Comparison of ENCODE assay signal across 18 cellular contexts in the genomic region with DNA sequence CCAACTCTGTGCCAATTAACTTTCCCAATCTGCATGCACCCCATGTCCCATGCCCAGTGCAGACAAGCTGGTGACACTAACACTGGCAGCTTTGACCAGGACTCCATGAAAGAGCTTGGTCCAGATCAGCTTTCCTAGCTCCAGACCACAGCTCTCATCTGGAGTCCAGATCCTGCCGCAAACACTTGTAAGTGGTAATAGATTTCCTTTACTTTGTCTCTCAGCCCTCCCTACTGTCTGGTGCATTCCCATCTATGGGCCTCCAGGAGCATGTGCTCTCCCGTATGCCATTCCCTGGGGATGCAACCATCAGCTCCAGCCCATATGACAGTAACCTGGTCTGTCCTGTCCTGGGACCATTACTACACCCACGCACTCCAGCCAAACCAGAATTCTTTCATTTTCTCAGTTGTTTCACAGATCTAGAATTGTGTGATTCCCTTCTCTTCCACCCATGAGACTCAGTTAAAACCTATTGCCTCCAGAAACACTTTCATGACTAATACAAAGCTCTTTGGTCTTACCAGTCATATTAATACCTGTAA. TPM values are rescaled to one million over a fixed set of nuclear protein-coding genes. Genes with fewer than 3 reads are reported as not detected.
DNase-seq lines count a peak whose midpoint lies in the region; ATAC-seq and TF ChIP-seq lines count a peak whose summit lies in the region.
"Had no signal": no experiment of that assay in that cellular context is flagged by ENCODE, and none has a peak within 500 bp of the region (broad histone marks: within the 10 kb centered on the region; RNA-seq: fewer than 3 reads in every experiment).

No MANE protein-coding gene starts in this region.

- TF ChIP-seq POLR2A in vagina (IDR thresholded peaks at IDR 0.05): no peak

- DNase-seq in left ventricle myocardium superior: no peak
- DNase-seq in Right ventricle myocardium inferior (ENCODE audit: missing footprints): no peak
- no peak for DNase-seq in foreskin keratinocyte
- peak; percentile 94 to 97 for DNase-seq in trophoblast cell
- DNase-seq in vagina (ENCODE audit: extremely low spot score in 2 of 2): no peak
- DNase-seq in PC-3: no peak
- DNase-seq in DMS53 treated with DMSO at 0.1 percent for 48 hours (lab: John Stamatoyannopoulos, UW; ENCODE audit: unreplicated experiment): no peak
- DNase-seq in RKO (ENCODE audit: low spot score): no peak
- DNase-seq: AML-193; CD4-positive, CD25-positive, alpha-beta regulatory T cell; DND-41; GDM1; Kasumi-1; NCI-H1105 treated with DMSO at 0.1 percent for 48 hours; NCI-H187; NCI-H82; SHP77 treated with DMSO at 0.1 percent for 48 hours had no signal

- no peak overlapping the region for H4K91ac ChIP-seq in trophoblast cell (ENCODE audit: low read depth, low read length)

- H3K27me3 ChIP-seq in foreskin keratinocyte (no peaks in the 10 kb centered on the region), trophoblast cell (ENCODE audit: insufficient read depth, low read length) (no peaks in the 10 kb centered on the region), vagina (no peaks in the 10 kb centered on the region), PC-3 (ENCODE audit: low read length) (no peaks in the 10 kb centered on the region)

- ATAC-seq in left ventricle myocardium superior (peak; percentile 9), Right ventricle myocardium inferior (no peak), foreskin keratinocyte (peak; percentile 43), PC-3 (no peak)
- ATAC-seq: Panc1 had no signal

- H2AK5ac ChIP-seq in trophoblast cell (ENCODE audit: low read length): no peak overlapping the region

- peak overlapping the region; percentile 45 for H2BK120ac ChIP-seq in trophoblast cell (ENCODE audit: insufficient read depth, low read length, poor library complexity)

- no TSS peak for BruUV-seq in PC-3 (replicated peaks; lab: Mats Ljungman, UMichigan)

- peaks cover 5% of the 10 kb centered on the region for H3K79me1 ChIP-seq in trophoblast cell (ENCODE audit: low read length)

- WGBS in trophoblast cell (ENCODE audit: extremely low coverage, insufficient coverage, insufficient read length): no CpG with 5 or more reads among the region's 3 CpGs

- H4K12ac ChIP-seq in trophoblast cell (ENCODE audit: low read depth, low read length): no peak overlapping the region

- H3K4me3 ChIP-seq in trophoblast cell (ENCODE audit: low read depth, low read length) (no peak overlapping the region), vagina (no peak overlapping the region), PC-3 (ENCODE audit: low read length) (no peak overlapping the region)

- H4K20me1 ChIP-seq in PC-3 (ENCODE audit: low read length): no peaks in the 10 kb centered on the region

- no peak overlapping the region for H4K8ac ChIP-seq in trophoblast cell (ENCODE audit: low read depth, low read length)

- no peak overlapping the region for H3K23ac ChIP-seq in trophoblast cell (ENCODE audit: low read length)

- CTCF ChIA-PET in PC-3 (lab: Charles Lee): no interaction called here

- POLR2A ChIA-PET in PC-3 (lab: Charles Lee; ENCODE audit: unreplicated experiment): no interaction called here

- peak overlapping the region; percentile 68 for H2BK12ac ChIP-seq in trophoblast cell (ENCODE audit: low read length)

- TF ChIP-seq CTCF in foreskin keratinocyte (conservative IDR thresholded peaks at IDR 0.05) (no peak), vagina (IDR thresholded peaks at IDR 0.05) (no peak), PC-3 (conservative IDR thresholded peaks at IDR 0.05; ENCODE audit: low read depth, low read length) (no peak)

- no peaks in the 10 kb centered on the region for H3K36me3 ChIP-seq in trophoblast cell (ENCODE audit: control insufficient read depth in 1 of 2, insufficient read depth in 2 of 2, low read length in 2 of 2)
- no peaks in the 10 kb centered on the region for H3K36me3 ChIP-seq in vagina
- H3K36me3 ChIP-seq in PC-3 (ENCODE audit: low read depth, low read length): no peaks in the 10 kb centered on the region

- H3K4me1 ChIP-seq in foreskin keratinocyte (peaks cover 6% of the 10 kb centered on the region), trophoblast cell (ENCODE audit: control insufficient read depth in 1 of 2, insufficient read depth in 2 of 2, low read length in 2 of 2) (peaks cover 6 to 11% of the 10 kb centered on the region in 2 experiments), vagina (peaks cover 5% of the 10 kb centered on the region), PC-3 (ENCODE audit: insufficient read depth, low read length) (peaks cover 7% of the 10 kb centered on the region)

- no peak overlapping the region for H3K27ac ChIP-seq in foreskin keratinocyte
- H3K27ac ChIP-seq in trophoblast cell (ENCODE audit: low read depth, low read length): no peak overlapping the region
- H3K27ac ChIP-seq in vagina: peak overlapping the region; percentile 10
- no peak overlapping the region for H3K27ac ChIP-seq in PC-3 (ENCODE audit: low read length)

- peak overlapping the region; percentile 61 for H3K14ac ChIP-seq in trophoblast cell (ENCODE audit: low read length)

- no peak overlapping the region for H3K18ac ChIP-seq in trophoblast cell (ENCODE audit: low read length)

- H3K4me2 ChIP-seq in trophoblast cell (ENCODE audit: low read length) (no peak overlapping the region), PC-3 (ENCODE audit: low read length) (no peak overlapping the region)

- H3K9me3 ChIP-seq in trophoblast cell (ENCODE audit: insufficient read depth, low read depth, low read length) (no peaks in the 10 kb centered on the region), vagina (no peaks in the 10 kb centered on the region), PC-3 (ENCODE audit: low read length) (no peaks in the 10 kb centered on the region)

- intact Hi-C loops in left ventricle myocardium superior (cut with micrococcal nuclease): no loop called here
- intact Hi-C loops in Right ventricle myocardium inferior (cut with DNase I): no loop called here
- intact Hi-C loops in vagina (cut with DNase I): no loop called here
- intact Hi-C loops in PC-3 (cut with micrococcal nuclease): no loop called here

- H3F3A ChIP-seq in PC-3 (ENCODE audit: low read length, unreplicated experiment): no peaks in the 10 kb centered on the region

- H2AFZ ChIP-seq in trophoblast cell (ENCODE audit: insufficient read depth, low read length, poor library complexity): peak overlapping the region; percentile 27
- H2AFZ ChIP-seq in PC-3 (ENCODE audit: low read length): no peak overlapping the region

- H3K9me2 ChIP-seq in PC-3 (replicated peaks; ENCODE audit: low read length): no peaks in the 10 kb centered on the region

- no peaks in the 10 kb centered on the region for H3K79me2 ChIP-seq in trophoblast cell (ENCODE audit: control insufficient read depth, insufficient read depth, low read length, poor library complexity)
- H3K79me2 ChIP-seq in PC-3 (ENCODE audit: low read length): no peaks in the 10 kb centered on the region; the same call in 1 of the 2 replicates

- no peak overlapping the region for H2BK5ac ChIP-seq in trophoblast cell (ENCODE audit: low read depth, low read length, poor library complexity)

- H3K4ac ChIP-seq in trophoblast cell (ENCODE audit: low read depth, low read length): no peak overlapping the region

- H3K9ac ChIP-seq in trophoblast cell (ENCODE audit: low read length) (no peak overlapping the region), PC-3 (ENCODE audit: low read length) (no peak overlapping the region)

RNA-seq across cellular contexts. Expression of a gene that starts 4.9 kb away (rescaled TPM):
- total RNA-seq in left ventricle myocardium superior (41.1 TPM), Right ventricle myocardium inferior (36.4 TPM), foreskin keratinocyte (12.6 and 13.2 TPM in 2 replicates), vagina (33.1 TPM), PC-3 (2014; rRNA removed) (24.3 and 26.6 TPM in 2 replicates)
- 2.3 and 3.5 TPM in 2 replicates for polyA plus RNA-seq in foreskin keratinocyte
- polyA plus RNA-seq in trophoblast cell (2013): 3.3 and 3.6 TPM in 2 replicates
- total RNA-seq: CD4-positive, CD25-positive, alpha-beta regulatory T cell had no signal
- polyA plus RNA-seq: CD4-positive, CD25-positive, alpha-beta regulatory T cell had no signal

Comparison
In these comparisons a context has a peak if more than half of its experiments do, and no peak if none do; other contexts are left out.
1. ATAC-seq: peak in left ventricle myocardium superior (single experiment) and foreskin keratinocyte (single experiment); none in Right ventricle myocardium inferior (single experiment) and PC-3 (single experiment).
2. DNase-seq: peak in trophoblast cell (2 of 2); none in left ventricle myocardium superior (single experiment), Right ventricle myocardium inferior (single experiment), foreskin keratinocyte (0 of 2), vagina (0 of 2), PC-3 (single experiment), DMS53 treated with DMSO at 0.1 percent for 48 hours (single experiment) and RKO (single experiment).